1 cellular context compared by ENCODE assay signal in the genomic region with DNA sequence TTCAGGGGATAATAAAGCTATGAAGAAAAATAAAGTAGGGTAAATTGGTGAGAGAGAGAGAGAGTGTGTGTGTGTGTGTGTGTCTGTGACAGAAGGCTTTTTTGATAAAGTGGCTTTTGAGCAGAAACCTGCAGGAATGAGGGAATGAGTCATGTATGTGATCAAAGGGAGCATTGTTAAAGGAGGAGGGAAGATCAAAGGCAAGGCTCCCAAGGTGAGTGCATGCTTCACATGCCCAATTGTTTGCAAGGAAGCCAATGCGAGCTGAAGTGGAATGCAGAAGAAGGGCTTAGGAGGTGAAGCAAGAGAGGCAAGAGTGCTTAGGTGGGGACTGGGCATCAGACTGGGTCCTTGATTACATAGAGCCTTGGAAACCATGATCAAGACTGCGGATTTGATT.
TF ChIP-seq lines count a peak whose summit lies in the region.

No MANE protein-coding gene starts in this region.

TF ChIP-seq in GM23338, 12 proteins besides CTCF, POLR2A, EP300 and RAD21:
- TF ChIP-seq, protein P1, sequence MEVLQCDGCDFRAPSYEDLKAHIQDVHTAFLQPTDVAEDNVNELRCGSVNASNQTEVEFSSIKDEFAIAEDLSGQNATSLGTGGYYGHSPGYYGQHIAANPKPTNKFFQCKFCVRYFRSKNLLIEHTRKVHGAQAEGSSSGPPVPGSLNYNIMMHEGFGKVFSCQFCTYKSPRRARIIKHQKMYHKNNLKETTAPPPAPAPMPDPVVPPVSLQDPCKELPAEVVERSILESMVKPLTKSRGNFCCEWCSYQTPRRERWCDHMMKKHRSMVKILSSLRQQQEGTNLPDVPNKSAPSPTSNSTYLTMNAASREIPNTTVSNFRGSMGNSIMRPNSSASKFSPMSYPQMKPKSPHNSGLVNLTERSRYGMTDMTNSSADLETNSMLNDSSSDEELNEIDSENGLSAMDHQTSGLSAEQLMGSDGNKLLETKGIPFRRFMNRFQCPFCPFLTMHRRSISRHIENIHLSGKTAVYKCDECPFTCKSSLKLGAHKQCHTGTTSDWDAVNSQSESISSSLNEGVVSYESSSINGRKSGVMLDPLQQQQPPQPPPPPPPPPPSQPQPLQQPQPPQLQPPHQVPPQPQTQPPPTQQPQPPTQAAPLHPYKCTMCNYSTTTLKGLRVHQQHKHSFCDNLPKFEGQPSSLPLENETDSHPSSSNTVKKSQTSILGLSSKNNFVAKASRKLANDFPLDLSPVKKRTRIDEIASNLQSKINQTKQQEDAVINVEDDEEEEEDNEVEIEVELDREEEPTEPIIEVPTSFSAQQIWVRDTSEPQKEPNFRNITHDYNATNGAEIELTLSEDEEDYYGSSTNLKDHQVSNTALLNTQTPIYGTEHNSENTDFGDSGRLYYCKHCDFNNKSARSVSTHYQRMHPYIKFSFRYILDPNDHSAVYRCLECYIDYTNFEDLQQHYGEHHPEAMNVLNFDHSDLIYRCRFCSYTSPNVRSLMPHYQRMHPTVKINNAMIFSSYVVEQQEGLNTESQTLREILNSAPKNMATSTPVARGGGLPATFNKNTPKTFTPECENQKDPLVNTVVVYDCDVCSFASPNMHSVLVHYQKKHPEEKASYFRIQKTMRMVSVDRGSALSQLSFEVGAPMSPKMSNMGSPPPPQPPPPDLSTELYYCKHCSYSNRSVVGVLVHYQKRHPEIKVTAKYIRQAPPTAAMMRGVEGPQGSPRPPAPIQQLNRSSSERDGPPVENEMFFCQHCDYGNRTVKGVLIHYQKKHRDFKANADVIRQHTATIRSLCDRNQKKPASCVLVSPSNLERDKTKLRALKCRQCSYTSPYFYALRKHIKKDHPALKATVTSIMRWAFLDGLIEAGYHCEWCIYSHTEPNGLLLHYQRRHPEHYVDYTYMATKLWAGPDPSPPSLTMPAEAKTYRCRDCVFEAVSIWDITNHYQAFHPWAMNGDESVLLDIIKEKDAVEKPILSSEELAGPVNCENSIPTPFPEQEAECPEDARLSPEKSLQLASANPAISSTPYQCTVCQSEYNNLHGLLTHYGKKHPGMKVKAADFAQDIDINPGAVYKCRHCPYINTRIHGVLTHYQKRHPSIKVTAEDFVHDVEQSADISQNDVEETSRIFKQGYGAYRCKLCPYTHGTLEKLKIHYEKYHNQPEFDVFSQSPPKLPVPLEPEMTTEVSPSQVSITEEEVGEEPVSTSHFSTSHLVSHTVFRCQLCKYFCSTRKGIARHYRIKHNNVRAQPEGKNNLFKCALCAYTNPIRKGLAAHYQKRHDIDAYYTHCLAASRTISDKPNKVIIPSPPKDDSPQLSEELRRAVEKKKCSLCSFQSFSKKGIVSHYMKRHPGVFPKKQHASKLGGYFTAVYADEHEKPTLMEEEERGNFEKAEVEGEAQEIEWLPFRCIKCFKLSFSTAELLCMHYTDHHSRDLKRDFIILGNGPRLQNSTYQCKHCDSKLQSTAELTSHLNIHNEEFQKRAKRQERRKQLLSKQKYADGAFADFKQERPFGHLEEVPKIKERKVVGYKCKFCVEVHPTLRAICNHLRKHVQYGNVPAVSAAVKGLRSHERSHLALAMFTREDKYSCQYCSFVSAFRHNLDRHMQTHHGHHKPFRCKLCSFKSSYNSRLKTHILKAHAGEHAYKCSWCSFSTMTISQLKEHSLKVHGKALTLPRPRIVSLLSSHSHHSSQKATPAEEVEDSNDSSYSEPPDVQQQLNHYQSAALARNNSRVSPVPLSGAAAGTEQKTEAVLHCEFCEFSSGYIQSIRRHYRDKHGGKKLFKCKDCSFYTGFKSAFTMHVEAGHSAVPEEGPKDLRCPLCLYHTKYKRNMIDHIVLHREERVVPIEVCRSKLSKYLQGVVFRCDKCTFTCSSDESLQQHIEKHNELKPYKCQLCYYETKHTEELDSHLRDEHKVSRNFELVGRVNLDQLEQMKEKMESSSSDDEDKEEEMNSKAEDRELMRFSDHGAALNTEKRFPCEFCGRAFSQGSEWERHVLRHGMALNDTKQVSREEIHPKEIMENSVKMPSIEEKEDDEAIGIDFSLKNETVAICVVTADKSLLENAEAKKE (CRISPR knock-in tag; IDR thresholded peaks at IDR 0.05), result no peak
- TF ChIP-seq ZNF114 (CRISPR knock-in tag; IDR thresholded peaks at IDR 0.05) (no peak), REST (IDR thresholded peaks at IDR 0.05; ENCODE audit: unreplicated experiment) (no peak), NANOG (IDR thresholded peaks at IDR 0.05; ENCODE audit: borderline replicate concordance) (no peak), EZH2 (IDR thresholded peaks at IDR 0.05; ENCODE audit: low read depth, unreplicated experiment) (no peak), POLR2AphosphoS5 (IDR thresholded peaks at IDR 0.05; ENCODE audit: low read depth) (no peak), EZH2phosphoT487 (IDR thresholded peaks at IDR 0.05; ENCODE audit: unreplicated experiment) (no peak), STAT1 (IDR thresholded peaks at IDR 0.05; ENCODE audit: unreplicated experiment) (no peak), ETS1 (IDR thresholded peaks at IDR 0.05) (no peak), JUNB (IDR thresholded peaks at IDR 0.05; ENCODE audit: unreplicated experiment) (no peak), ZNF331 (CRISPR knock-in tag; IDR thresholded peaks at IDR 0.05; ENCODE audit: low read depth) (no peak), CREB1 (CRISPR knock-in tag; IDR thresholded peaks at IDR 0.05; ENCODE audit: low read depth) (no peak)
